27 cellular contexts compared by ENCODE assay signal in the genomic region with DNA sequence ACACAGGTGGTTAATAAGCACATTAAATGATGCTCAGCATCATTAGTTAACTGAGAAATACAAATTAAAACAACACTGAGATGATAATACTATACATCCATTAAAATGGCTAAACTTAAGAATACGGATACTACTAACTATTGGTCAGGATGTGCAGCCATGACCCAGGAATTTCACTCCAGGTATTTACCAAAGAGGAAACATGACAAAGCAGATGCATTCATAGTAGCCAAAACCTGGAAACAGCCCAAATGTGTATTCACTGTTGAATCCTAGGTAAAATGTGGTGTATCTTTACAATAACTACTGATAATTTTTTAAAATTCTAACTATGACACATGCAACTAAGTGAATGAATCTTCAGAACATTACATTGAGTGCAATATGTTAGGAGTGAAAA.
DNase-seq lines count a peak whose midpoint lies in the region; ATAC-seq, FAIRE-seq and TF ChIP-seq lines count a peak whose summit lies in the region.
"Had no signal": no experiment of that assay in that cellular context is flagged by ENCODE, and none has a peak within 500 bp of the region (broad histone marks: within the 10 kb centered on the region; RNA-seq: fewer than 3 reads in every experiment).

No MANE protein-coding gene starts in this region.

- H3K9me3 ChIP-seq in CD4-positive, alpha-beta memory T cell (ENCODE audit: control insufficient read depth in 1 of 2, low read length in 2 of 2): no peaks in the 10 kb centered on the region
- no peaks in the 10 kb centered on the region for H3K9me3 ChIP-seq in naive thymus-derived CD4-positive, alpha-beta T cell (ENCODE audit: control insufficient read depth in 2 of 3, low read length in 3 of 3)
- no peaks in the 10 kb centered on the region for H3K9me3 ChIP-seq in body of pancreas
- H3K9me3 ChIP-seq: MG63, psoas muscle, sigmoid colon, SJCRH30, suprapubic skin had no signal

- no peak overlapping the region for H3K4me3 ChIP-seq in CD4-positive, alpha-beta memory T cell (ENCODE audit: low read length in 2 of 2)
- no peak overlapping the region for H3K4me3 ChIP-seq in naive thymus-derived CD4-positive, alpha-beta T cell (ENCODE audit: low read length)
- H3K4me3 ChIP-seq in body of pancreas: no peak overlapping the region
- H3K4me3 ChIP-seq: hepatocyte, MG63, psoas muscle, sigmoid colon, SJCRH30, suprapubic skin had no signal

- H3K36me3 Mint-ChIP-seq in CD4-positive, alpha-beta memory T cell: peaks cover 73 to 80% of the 10 kb centered on the region in 2 donors
- H3K36me3 Mint-ChIP-seq in activated naive CD8-positive, alpha-beta T cell treated with anti-CD3 and anti-CD28 coated beads for 36 hours: peaks cover 65% of the 10 kb centered on the region
- peaks cover 14 to 69% (median 54%) of the 10 kb centered on the region in 5 donors for H3K36me3 Mint-ChIP-seq in naive thymus-derived CD4-positive, alpha-beta T cell
- H3K36me3 Mint-ChIP-seq in activated T-helper 2 cell treated with anti-CD3 and anti-CD28 coated beads, Interferon-gamma antibody, Interleukin-2, Interleukin-4, amounts not matched to agents 10 μg/mL and 5 μg/mL and 100 μg/mL, durations not matched to agents 14 hours and 24 hours and 36 hours (ENCODE audit: low read depth): peaks cover 84% of the 10 kb centered on the region

- FAIRE-seq in H54 (lab: Jason Lieb, UNC): peak; percentile 72
- FAIRE-seq: colon, frontal cortex had no signal

- H3K4me1 Mint-ChIP-seq in CD4-positive, alpha-beta memory T cell: peaks cover 34 to 61% (median 42%) of the 10 kb centered on the region in 4 donors
- H3K4me1 Mint-ChIP-seq in activated naive CD8-positive, alpha-beta T cell treated with anti-CD3 and anti-CD28 coated beads for 36 hours: peaks cover 31% of the 10 kb centered on the region
- H3K4me1 Mint-ChIP-seq in naive thymus-derived CD4-positive, alpha-beta T cell: peaks cover 15 to 72% (median 61%) of the 10 kb centered on the region in 7 donors
- peaks cover 14% of the 10 kb centered on the region for H3K4me1 Mint-ChIP-seq in activated T-helper 2 cell treated with anti-CD3 and anti-CD28 coated beads, Interferon-gamma antibody, Interleukin-2, Interleukin-4, amounts not matched to agents 10 μg/mL and 5 μg/mL and 100 μg/mL, durations not matched to agents 14 hours and 24 hours and 36 hours (ENCODE audit: low read depth)
- H3K4me1 Mint-ChIP-seq: endodermal cell, H9 had no signal

- POLR2A ChIA-PET in CD4-positive, alpha-beta memory T cell (lab: Charles Lee; ENCODE audit: partially characterized antibody): interaction anchor here (0.7 to 1.3 kb wide), 3 partner anchors 19 to 75 kb away, joined by 3 read pairs; no protein-coding TSS in a partner anchor
- POLR2A ChIA-PET in naive thymus-derived CD4-positive, alpha-beta T cell (lab: Charles Lee): no interaction called here

- TF ChIP-seq CTCF in body of pancreas (IDR thresholded peaks at IDR 0.05): no peak

- H3K27me3 Mint-ChIP-seq in CD4-positive, alpha-beta memory T cell: no peaks in the 10 kb centered on the region
- no peaks in the 10 kb centered on the region for H3K27me3 Mint-ChIP-seq in activated naive CD8-positive, alpha-beta T cell treated with anti-CD3 and anti-CD28 coated beads for 36 hours
- H3K27me3 Mint-ChIP-seq in naive thymus-derived CD4-positive, alpha-beta T cell: no peaks in the 10 kb centered on the region
- no peaks in the 10 kb centered on the region for H3K27me3 Mint-ChIP-seq in activated T-helper 2 cell treated with anti-CD3 and anti-CD28 coated beads, Interferon-gamma antibody, Interleukin-2, Interleukin-4, amounts not matched to agents 10 μg/mL and 5 μg/mL and 100 μg/mL, durations not matched to agents 14 hours and 24 hours and 36 hours (ENCODE audit: low read depth)

- H3K27me3 ChIP-seq in CD4-positive, alpha-beta memory T cell (ENCODE audit: insufficient read depth, low read length): no peaks in the 10 kb centered on the region
- no peaks in the 10 kb centered on the region for H3K27me3 ChIP-seq in naive thymus-derived CD4-positive, alpha-beta T cell (ENCODE audit: control insufficient read depth in 2 of 2, insufficient read depth in 2 of 2, low read length in 2 of 2)
- no peaks in the 10 kb centered on the region for H3K27me3 ChIP-seq in body of pancreas
- H3K27me3 ChIP-seq: hepatocyte, MG63, sigmoid colon, SJCRH30, suprapubic skin had no signal

- no peak for ATAC-seq in naive thymus-derived CD4-positive, alpha-beta T cell
- ATAC-seq in body of pancreas: no peak
- ATAC-seq in GM18498 (IDR thresholded peaks at IDR 0.05; ENCODE audit: unreplicated experiment): no peak
- ATAC-seq: psoas muscle had no signal

- intact Hi-C loops in CD4-positive, alpha-beta memory T cell (cut with micrococcal nuclease): loop anchor here (2.0 kb wide), 1 partner anchor 15 kb away; no protein-coding TSS in a partner anchor
- intact Hi-C loops in naive thymus-derived CD4-positive, alpha-beta T cell (cut with micrococcal nuclease): loop anchor here (2.0 to 5.0 kb wide), 2 partner anchors 17 to 35 kb away; no protein-coding TSS in a partner anchor
- intact Hi-C loops in activated T-helper 2 cell treated with anti-CD3 and anti-CD28 coated beads, Interferon-gamma antibody, Interleukin-2, Interleukin-4, amounts not matched to agents 10 μg/mL and 5 μg/mL and 100 μg/mL, durations not matched to agents 14 hours and 24 hours and 36 hours (cut with micrococcal nuclease): no loop called here
- intact Hi-C loops in body of pancreas (cut with DNase I): no loop called here

- 89 to 97% methylated on average over 1 of the region's 1 CpG for WGBS in body of pancreas, 2 donors

- peaks cover 73% of the 10 kb centered on the region for H3K36me3 ChIP-seq in CD4-positive, alpha-beta memory T cell (ENCODE audit: insufficient read depth, low read length)
- H3K36me3 ChIP-seq in naive thymus-derived CD4-positive, alpha-beta T cell (ENCODE audit: control insufficient read depth in 2 of 3, insufficient read depth in 3 of 3, low read length in 3 of 3): peaks cover 26 to 71% (median 62%) of the 10 kb centered on the region in 3 experiments
- no peaks in the 10 kb centered on the region for H3K36me3 ChIP-seq in body of pancreas (replicated peaks in 1 of 2; ENCODE audit: insufficient read depth in 1 of 2, low read depth in 2 of 2)
- H3K36me3 ChIP-seq: MG63, sigmoid colon, SJCRH30, suprapubic skin had no signal

- TF ChIP-seq POLR2A in H54 (IDR thresholded peaks at IDR 0.05; ENCODE audit: low read depth, low read length) (no peak), body of pancreas (IDR thresholded peaks at IDR 0.05) (no peak)

- peak overlapping the region in 2 of 7 donors; percentile 53 to 78 for H3K27ac Mint-ChIP-seq in CD4-positive, alpha-beta memory T cell
- H3K27ac Mint-ChIP-seq in activated naive CD8-positive, alpha-beta T cell treated with anti-CD3 and anti-CD28 coated beads for 36 hours: peak overlapping the region; percentile 25
- H3K27ac Mint-ChIP-seq in naive thymus-derived CD4-positive, alpha-beta T cell: peak overlapping the region in 6 of 9 donors; percentile 21 to 90 (median 58)
- H3K27ac Mint-ChIP-seq in activated T-helper 2 cell treated with anti-CD3 and anti-CD28 coated beads, Interferon-gamma antibody, Interleukin-2, Interleukin-4, amounts not matched to agents 10 μg/mL and 5 μg/mL and 100 μg/mL, durations not matched to agents 14 hours and 24 hours and 36 hours: no peak overlapping the region
- H3K27ac Mint-ChIP-seq: endodermal cell, H9 had no signal

- CTCF ChIA-PET in CD4-positive, alpha-beta memory T cell (lab: Charles Lee; ENCODE audit: partially characterized antibody): interaction anchor here (1.2 kb wide), 1 partner anchor 34 kb away, joined by 6 read pairs; no protein-coding TSS in a partner anchor
- CTCF ChIA-PET in naive thymus-derived CD4-positive, alpha-beta T cell (lab: Charles Lee): no interaction called here

- H3K4me3 Mint-ChIP-seq in CD4-positive, alpha-beta memory T cell: no peak overlapping the region
- H3K4me3 Mint-ChIP-seq in activated naive CD8-positive, alpha-beta T cell treated with anti-CD3 and anti-CD28 coated beads for 36 hours: no peak overlapping the region
- H3K4me3 Mint-ChIP-seq in naive thymus-derived CD4-positive, alpha-beta T cell: no peak overlapping the region
- H3K4me3 Mint-ChIP-seq in activated T-helper 2 cell treated with anti-CD3 and anti-CD28 coated beads, Interferon-gamma antibody, Interleukin-2, Interleukin-4, amounts not matched to agents 10 μg/mL and 5 μg/mL and 100 μg/mL, durations not matched to agents 14 hours and 24 hours and 36 hours (ENCODE audit: low read depth): no peak overlapping the region
- H3K4me3 Mint-ChIP-seq: endodermal cell, H9 had no signal

- H3K9me3 Mint-ChIP-seq in CD4-positive, alpha-beta memory T cell: no peaks in the 10 kb centered on the region
- H3K9me3 Mint-ChIP-seq in activated naive CD8-positive, alpha-beta T cell treated with anti-CD3 and anti-CD28 coated beads for 36 hours: no peaks in the 10 kb centered on the region
- no peaks in the 10 kb centered on the region for H3K9me3 Mint-ChIP-seq in naive thymus-derived CD4-positive, alpha-beta T cell
- no peaks in the 10 kb centered on the region for H3K9me3 Mint-ChIP-seq in activated T-helper 2 cell treated with anti-CD3 and anti-CD28 coated beads, Interferon-gamma antibody, Interleukin-2, Interleukin-4, amounts not matched to agents 10 μg/mL and 5 μg/mL and 100 μg/mL, durations not matched to agents 14 hours and 24 hours and 36 hours

- DNase-seq in CD4-positive, alpha-beta memory T cell: no peak
- DNase-seq in H54 (ENCODE audit: insufficient read length, low spot score) (no peak), body of pancreas (no peak)
- DNase-seq in activated naive CD8-positive, alpha-beta T cell treated with anti-CD3 and anti-CD28 coated beads for 36 hours: no peak
- DNase-seq in naive thymus-derived CD4-positive, alpha-beta T cell: no peak
- DNase-seq in activated T-helper 2 cell treated with anti-CD3 and anti-CD28 coated beads, Interferon-gamma antibody, Interleukin-2, Interleukin-4, amounts not matched to agents 10 μg/mL and 5 μg/mL and 100 μg/mL, durations not matched to agents 14 hours and 24 hours and 36 hours (ENCODE audit: low spot score): no peak
- DNase-seq: activated CD4-positive, alpha-beta T cell treated with anti-CD3 and anti-CD28 coated beads, Interleukin-2, amount 50 U/mL, for 48 hours; activated gamma-delta T cell treated with Interleukin-2 at 50 U/mL for 16 hours; amygdala; endodermal cell; GDM1; H9; mesenchymal stem cell; MG63; NCI-H2029; NCI-H2227 treated with DMSO at 0.1 percent for 48 hours; nucleus accumbens; psoas muscle; sigmoid colon; SJCRH30; stimulated activated CD4-positive, alpha-beta T cell treated with anti-CD3 and anti-CD28 coated beads, Interleukin-4, amount 100 ng/mL, for 4 hours; stimulated activated naive CD4-positive, alpha-beta T cell had no signal

- H3K4me1 ChIP-seq in CD4-positive, alpha-beta memory T cell (ENCODE audit: insufficient read depth, low read length): peaks cover 56% of the 10 kb centered on the region
- peaks cover 6 to 20% of the 10 kb centered on the region in 2 donors for H3K4me1 ChIP-seq in naive thymus-derived CD4-positive, alpha-beta T cell (ENCODE audit: control insufficient read depth in 2 of 2, insufficient read depth in 2 of 2, low read length in 2 of 2)
- no peaks in the 10 kb centered on the region for H3K4me1 ChIP-seq in body of pancreas
- H3K4me1 ChIP-seq: psoas muscle, sigmoid colon, SJCRH30, suprapubic skin had no signal

- H3K27ac ChIP-seq in CD4-positive, alpha-beta memory T cell (ENCODE audit: low read depth, low read length): peak overlapping the region; percentile 6
- H3K27ac ChIP-seq in naive thymus-derived CD4-positive, alpha-beta T cell (ENCODE audit: low read depth, low read length): no peak overlapping the region
- no peak overlapping the region for H3K27ac ChIP-seq in body of pancreas
- H3K27ac ChIP-seq: hepatocyte, psoas muscle, sigmoid colon, SJCRH30, suprapubic skin had no signal

Comparison
In these comparisons a context has a peak if more than half of its experiments do, and no peak if none do; other contexts are left out.
1. intact Hi-C loops: an anchor here in CD4-positive, alpha-beta memory T cell (2.0 kb wide) and naive thymus-derived CD4-positive, alpha-beta T cell (2.0 to 5.0 kb wide); none called in activated T-helper 2 cell treated with anti-CD3 and anti-CD28 coated beads, Interferon-gamma antibody, Interleukin-2, Interleukin-4, amounts not matched to agents 10 μg/mL and 5 μg/mL and 100 μg/mL, durations not matched to agents 14 hours and 24 hours and 36 hours and body of pancreas.